Comparison of ENCODE assay signal across 1 cellular context in the genomic region with DNA sequence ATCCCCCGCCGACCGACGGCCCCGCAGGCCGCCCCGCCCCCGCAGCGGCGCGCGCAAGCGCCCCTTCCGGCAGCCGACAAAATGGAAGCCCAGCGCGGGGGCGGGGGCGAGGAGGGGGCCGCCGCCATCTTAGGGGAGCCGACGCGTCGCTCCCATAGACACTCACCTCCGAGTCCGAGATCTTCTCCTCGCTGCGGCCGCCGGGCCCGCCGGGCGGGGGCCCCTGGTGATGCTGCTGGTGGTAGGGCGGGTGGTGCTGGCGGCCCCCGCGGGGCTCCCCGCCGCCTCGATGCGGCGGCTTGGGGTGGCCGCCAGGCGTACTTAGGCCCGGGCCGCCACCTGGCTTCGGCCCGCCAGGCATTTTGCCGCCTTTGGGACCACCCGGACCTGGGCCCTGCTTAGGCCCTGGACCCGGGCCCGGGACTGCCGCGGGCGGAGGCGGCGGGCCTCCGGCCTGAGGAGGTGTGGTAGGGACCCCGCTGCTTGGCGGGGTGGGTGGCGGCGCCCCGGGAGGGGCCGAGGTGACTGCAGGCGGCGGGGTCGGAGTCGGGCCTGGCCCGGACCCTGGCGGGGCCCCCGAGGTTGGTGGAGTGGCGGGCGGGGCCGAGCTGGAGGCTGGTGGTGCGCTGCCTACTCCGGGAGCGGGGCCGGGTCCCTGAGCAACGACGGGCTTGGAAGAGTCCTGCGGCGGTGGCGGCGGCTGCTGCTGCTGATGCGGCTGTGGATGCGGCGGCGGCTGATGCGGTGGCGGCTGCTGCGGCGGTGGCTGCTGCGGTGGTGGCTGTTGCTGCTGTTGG.
TF ChIP-seq lines count a peak whose summit lies in the region.

No MANE protein-coding gene starts in this region.

TF ChIP-seq in HEK293, 187 proteins besides CTCF, POLR2A, EP300 and RAD21 (continued from another document):
- TF ChIP-seq, protein P1, sequence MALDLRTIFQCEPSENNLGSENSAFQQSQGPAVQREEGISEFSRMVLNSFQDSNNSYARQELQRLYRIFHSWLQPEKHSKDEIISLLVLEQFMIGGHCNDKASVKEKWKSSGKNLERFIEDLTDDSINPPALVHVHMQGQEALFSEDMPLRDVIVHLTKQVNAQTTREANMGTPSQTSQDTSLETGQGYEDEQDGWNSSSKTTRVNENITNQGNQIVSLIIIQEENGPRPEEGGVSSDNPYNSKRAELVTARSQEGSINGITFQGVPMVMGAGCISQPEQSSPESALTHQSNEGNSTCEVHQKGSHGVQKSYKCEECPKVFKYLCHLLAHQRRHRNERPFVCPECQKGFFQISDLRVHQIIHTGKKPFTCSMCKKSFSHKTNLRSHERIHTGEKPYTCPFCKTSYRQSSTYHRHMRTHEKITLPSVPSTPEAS (tag by site-specific recombination; IDR thresholded peaks at IDR 0.05) = no peak
- TF ChIP-seq ZNF391 (tag by site-specific recombination; IDR thresholded peaks at IDR 0.05; ENCODE audit: borderline replicate concordance, low read depth) = no peak
- no peak for TF ChIP-seq ZNF621 (tag by site-specific recombination; IDR thresholded peaks at IDR 0.05)
- no peak for TF ChIP-seq ZNF354C (tag by site-specific recombination; IDR thresholded peaks at IDR 0.05; ENCODE audit: borderline replicate concordance, low read depth)
- no peak for TF ChIP-seq ZNF248 (tag by site-specific recombination; IDR thresholded peaks at IDR 0.05)
- TF ChIP-seq ZNF19 (tag by site-specific recombination; IDR thresholded peaks at IDR 0.05; ENCODE audit: low read depth) = no peak
- no peak for TF ChIP-seq ZNF707 (tag by site-specific recombination; IDR thresholded peaks at IDR 0.05)
- TF ChIP-seq ZNF48 (tag by site-specific recombination; IDR thresholded peaks at IDR 0.05) = no peak
- TF ChIP-seq GLI2 (tag by site-specific recombination; IDR thresholded peaks at IDR 0.05; ENCODE audit: borderline replicate concordance, low read depth) = no peak
- no peak for TF ChIP-seq HOXD13 (CRISPR knock-in tag; IDR thresholded peaks at IDR 0.05; ENCODE audit: borderline replicate concordance)
- no peak for TF ChIP-seq ZNF558 (tag by site-specific recombination; IDR thresholded peaks at IDR 0.05)
- TF ChIP-seq ZNF544 (tag by site-specific recombination; IDR thresholded peaks at IDR 0.05) = no peak
- TF ChIP-seq GLIS1 (tag by site-specific recombination; IDR thresholded peaks at IDR 0.05) = no peak
- TF ChIP-seq ZNF280C (tag by site-specific recombination; IDR thresholded peaks at IDR 0.05) = no peak
